In genomic region chr6:42547407-42548329, GRCh38 we compare ENCODE assay signal across 8 cellular contexts. TPM values are rescaled to one million over a fixed set of nuclear protein-coding genes. Genes with fewer than 3 reads are reported as not detected.
DNase-seq lines count a peak whose midpoint lies in the region; ATAC-seq and TF ChIP-seq lines count a peak whose summit lies in the region.

No MANE protein-coding gene starts in this region.

- no peaks in the 10 kb centered on the region for H3K36me3 ChIP-seq in right lobe of liver

- H3K27ac ChIP-seq in right lobe of liver: peak overlapping the region in 1 of 3 donors; percentile 10

- H3K9me3 Mint-ChIP-seq in dendritic cell treated with granulocyte-macrophage colony-stimulating factor and Interleukin-4, amounts not matched to agents 40 ng/mL and 50 ng/mL, for 4 days: no peaks in the 10 kb centered on the region

- H3K9me3 ChIP-seq in right lobe of liver: no peaks in the 10 kb centered on the region

- peaks cover 0 to 6% (median 0%) of the 10 kb centered on the region in 4 donors for H3K4me1 ChIP-seq in right lobe of liver

- no peaks in the 10 kb centered on the region for H3K27me3 ChIP-seq in right lobe of liver

- ATAC-seq in GM18907 (IDR thresholded peaks at IDR 0.05; ENCODE audit: unreplicated experiment): peak; percentile 74
- ATAC-seq in HG03442 (IDR thresholded peaks at IDR 0.05; ENCODE audit: unreplicated experiment): peak; percentile 90
- ATAC-seq in right lobe of liver: peak; percentile 96 to 100 (median 98)

- TF ChIP-seq POLR2A in right lobe of liver (IDR thresholded peaks at IDR 0.05): no peak

- intact Hi-C loops in dendritic cell treated with granulocyte-macrophage colony-stimulating factor and Interleukin-4, amounts not matched to agents 40 ng/mL and 50 ng/mL, for 4 days (cut with micrococcal nuclease): loop anchor here (5.0 kb wide), 3 partner anchors 95 to 285 kb away; partner anchors contain the start of gene TRERF1
- intact Hi-C loops in right lobe of liver (cut with DNase I): no loop called here

- H3K4me3 ChIP-seq in AG04449 (ENCODE audit: low read depth, low read length) (peak overlapping the region; percentile 55), right lobe of liver (peak overlapping the region; percentile 26 to 53 (median 32))

- peaks cover 8% of the 10 kb centered on the region for H3K27me3 Mint-ChIP-seq in dendritic cell treated with granulocyte-macrophage colony-stimulating factor and Interleukin-4, amounts not matched to agents 40 ng/mL and 50 ng/mL, for 4 days

- TF ChIP-seq CTCF in AG04449 (IDR thresholded peaks at IDR 0.05; ENCODE audit: insufficient read depth, low read length, missing control alignments): peak; percentile 100
- TF ChIP-seq CTCF in right lobe of liver (IDR thresholded peaks at IDR 0.05): peak; percentile 65 to 98 (median 84)

- H3K4me3 Mint-ChIP-seq in dendritic cell treated with granulocyte-macrophage colony-stimulating factor and Interleukin-4, amounts not matched to agents 40 ng/mL and 50 ng/mL, for 4 days: peak overlapping the region; percentile 74

- CTCF ChIA-PET in AG04449 (lab: Yijun Ruan, JAX): interaction anchor here (0.5 to 4.9 kb wide), 118 partner anchors 11 to 626 kb away, joined by 3 to 171 read pairs (median 6); partner anchors contain the start of genes BYSL, MED20, MRPS10 and TRERF1

- H3K4me1 Mint-ChIP-seq in dendritic cell treated with granulocyte-macrophage colony-stimulating factor and Interleukin-4, amounts not matched to agents 40 ng/mL and 50 ng/mL, for 4 days (ENCODE audit: low read depth): peaks cover 14% of the 10 kb centered on the region

- POLR2A ChIA-PET in AG04449 (lab: Yijun Ruan, JAX): interaction anchor here (0.6 to 1.6 kb wide), 7 partner anchors 16 to 286 kb away, joined by 3 to 12 read pairs (median 4); partner anchors contain the start of genes TRERF1 and UBR2

- no peaks in the 10 kb centered on the region for H3K36me3 Mint-ChIP-seq in dendritic cell treated with granulocyte-macrophage colony-stimulating factor and Interleukin-4, amounts not matched to agents 40 ng/mL and 50 ng/mL, for 4 days (ENCODE audit: low read depth)

- WGBS in right lobe of liver (ENCODE audit: insufficient coverage, low coverage, low lambda C conversion rate, missing lambda C conversion rate): 2% methylated on average over 14 of the region's 27 CpGs

- peak overlapping the region; percentile 76 for H3K27ac Mint-ChIP-seq in dendritic cell treated with granulocyte-macrophage colony-stimulating factor and Interleukin-4, amounts not matched to agents 40 ng/mL and 50 ng/mL, for 4 days

- DNase-seq in AG04449 (ENCODE audit: low read depth, low spot score) (no peak), NCI-H526 (lab: John Stamatoyannopoulos, UW) (peak; percentile 56 to 85), right lobe of liver (peak; percentile 72 to 83 (median 76))
- DNase-seq in activated CD4-positive, alpha-beta T cell treated with anti-CD3 and anti-CD28 coated beads, Interleukin-2, amount 50 U/mL, for 4 hours: peak; percentile 81 to 85
- peak; percentile 90 to 93 for DNase-seq in stimulated activated CD4-positive, alpha-beta T cell treated with anti-CD3 and anti-CD28 coated beads, Interleukin-2, amount 100 ng/mL, for 48 hours

RNA-seq across cellular contexts. Expression of gene UBR2, which starts 16.2 kb away (rescaled TPM):
- total RNA-seq in right lobe of liver: 10 to 100 TPM; 14.0 to 22.8 (median 16.7) TPM
